ENCODE assay signal across 25 cellular contexts in the genomic region with DNA sequence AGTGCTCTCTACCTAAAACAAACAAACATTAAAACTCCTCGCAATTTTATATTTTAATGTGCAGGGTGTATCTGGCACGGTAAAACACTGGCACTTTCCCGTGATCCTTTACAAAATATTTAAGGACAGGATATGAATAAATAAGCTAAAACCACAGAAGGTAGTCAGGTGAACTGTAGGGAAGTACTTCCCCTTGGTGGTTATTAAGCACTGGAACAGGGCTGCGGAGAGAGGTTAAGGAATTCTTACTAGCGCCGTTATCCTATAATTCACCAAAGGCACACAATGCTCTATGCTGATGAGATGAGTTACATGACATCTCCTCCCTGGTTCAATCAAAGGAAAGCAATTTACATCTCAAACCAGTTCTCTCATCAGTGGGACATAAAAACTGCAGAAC.
A peak's percentile ranks its signal among the peaks of the same experiment; 100 is the strongest.
DNase-seq lines count a peak whose midpoint lies in the region; ATAC-seq and TF ChIP-seq lines count a peak whose summit lies in the region.
"Had no signal": no experiment of that assay in that cellular context is flagged by ENCODE, and none has a peak within 500 bp of the region (broad histone marks: within the 10 kb centered on the region; RNA-seq: fewer than 3 reads in every experiment).

No MANE protein-coding gene starts in this region.

- TF ChIP-seq CTCF in nephron progenitor cell (IDR thresholded peaks at IDR 0.05), result no peak

- H3K27ac Mint-ChIP-seq in nephron progenitor cell, result no peak overlapping the region
- H3K27ac Mint-ChIP-seq: activated CD8-positive, alpha-beta T cell treated with anti-CD3 and anti-CD28 coated beads for 36 hours; activated naive CD8-positive, alpha-beta T cell treated with anti-CD3 and anti-CD28 coated beads for 36 hours had no signal

- no peak for ATAC-seq in GM19035 (IDR thresholded peaks at IDR 0.05; ENCODE audit: unreplicated experiment)
- ATAC-seq: activated CD8-positive, alpha-beta T cell treated with anti-CD3 and anti-CD28 coated beads for 36 hours; gastrocnemius medialis had no signal

- H3K27me3 Mint-ChIP-seq in nephron progenitor cell (ENCODE audit: low read depth, poor library complexity), result peaks cover 4% of the 10 kb centered on the region
- H3K27me3 Mint-ChIP-seq: activated CD8-positive, alpha-beta T cell treated with anti-CD3 and anti-CD28 coated beads for 36 hours; activated naive CD8-positive, alpha-beta T cell treated with anti-CD3 and anti-CD28 coated beads for 36 hours; CD4-positive, CD25-positive, alpha-beta regulatory T cell; central memory CD8-positive, alpha-beta T cell had no signal

- no peaks in the 10 kb centered on the region for H3K4me1 Mint-ChIP-seq in nephron progenitor cell

- H3K4me3 Mint-ChIP-seq in nephron progenitor cell, result no peak overlapping the region
- H3K4me3 Mint-ChIP-seq: activated CD8-positive, alpha-beta T cell treated with anti-CD3 and anti-CD28 coated beads for 36 hours; activated naive CD8-positive, alpha-beta T cell treated with anti-CD3 and anti-CD28 coated beads for 36 hours; CD4-positive, CD25-positive, alpha-beta regulatory T cell; central memory CD8-positive, alpha-beta T cell had no signal

- H3K36me3 Mint-ChIP-seq in nephron progenitor cell (ENCODE audit: low read depth), result no peaks in the 10 kb centered on the region

- H3K9me3 Mint-ChIP-seq in nephron progenitor cell, result no peaks in the 10 kb centered on the region
- H3K9me3 Mint-ChIP-seq: activated CD8-positive, alpha-beta T cell treated with anti-CD3 and anti-CD28 coated beads for 36 hours; activated naive CD8-positive, alpha-beta T cell treated with anti-CD3 and anti-CD28 coated beads for 36 hours; CD4-positive, CD25-positive, alpha-beta regulatory T cell; central memory CD8-positive, alpha-beta T cell had no signal

- DNase-seq in NCI-H1417 (lab: John Stamatoyannopoulos, UW) (peak in 2 of 3 experiments; percentile 16 to 20), NCI-H1417 treated with DMSO at 0.1 percent for 48 hours (lab: John Stamatoyannopoulos, UW) (no peak), NCI-H2029 treated with DMSO at 0.1 percent for 48 hours (lab: John Stamatoyannopoulos, UW) (peak; percentile 97), caudate nucleus (lab: John Stamatoyannopoulos, UW) (peak in 2 of 61 donors; percentile 14 to 16), superior temporal gyrus (ENCODE audit: extremely low spot score) (peak; percentile 55), nephron progenitor cell (no peak), NCI-H774 (lab: John Stamatoyannopoulos, UW) (no peak)
- DNase-seq: activated CD8-positive, alpha-beta T cell treated with anti-CD3 and anti-CD28 coated beads for 36 hours; activated effector memory CD4-positive, alpha-beta T cell treated with Interleukin-2 at 50 U/mL for 16 hours; activated naive CD8-positive, alpha-beta T cell treated with anti-CD3 and anti-CD28 coated beads for 36 hours; aorta; CD4-positive, CD25-positive, alpha-beta regulatory T cell; dermis blood vessel endothelial cell; gastrocnemius medialis; GOT3; NCI-H1436; SK-N-SH; stimulated activated naive CD4-positive, alpha-beta T cell; T-helper 2 cell; uterus had no signal

- H3K27ac ChIP-seq in caudate nucleus (ENCODE audit: low read depth, low read length), result peak overlapping the region; percentile 50
- H3K27ac ChIP-seq: gastrocnemius medialis, hepatocyte, prostate gland, thoracic aorta, uterus had no signal

Comparison
In these comparisons a context has a peak if more than half of its experiments do, and no peak if none do; other contexts are left out.
1. DNase-seq: peak in NCI-H1417 (2 of 3), NCI-H2029 treated with DMSO at 0.1 percent for 48 hours (single experiment) and superior temporal gyrus (single experiment); none in NCI-H1417 treated with DMSO at 0.1 percent for 48 hours (single experiment), nephron progenitor cell (single experiment) and NCI-H774 (single experiment).